In the genomic region with DNA sequence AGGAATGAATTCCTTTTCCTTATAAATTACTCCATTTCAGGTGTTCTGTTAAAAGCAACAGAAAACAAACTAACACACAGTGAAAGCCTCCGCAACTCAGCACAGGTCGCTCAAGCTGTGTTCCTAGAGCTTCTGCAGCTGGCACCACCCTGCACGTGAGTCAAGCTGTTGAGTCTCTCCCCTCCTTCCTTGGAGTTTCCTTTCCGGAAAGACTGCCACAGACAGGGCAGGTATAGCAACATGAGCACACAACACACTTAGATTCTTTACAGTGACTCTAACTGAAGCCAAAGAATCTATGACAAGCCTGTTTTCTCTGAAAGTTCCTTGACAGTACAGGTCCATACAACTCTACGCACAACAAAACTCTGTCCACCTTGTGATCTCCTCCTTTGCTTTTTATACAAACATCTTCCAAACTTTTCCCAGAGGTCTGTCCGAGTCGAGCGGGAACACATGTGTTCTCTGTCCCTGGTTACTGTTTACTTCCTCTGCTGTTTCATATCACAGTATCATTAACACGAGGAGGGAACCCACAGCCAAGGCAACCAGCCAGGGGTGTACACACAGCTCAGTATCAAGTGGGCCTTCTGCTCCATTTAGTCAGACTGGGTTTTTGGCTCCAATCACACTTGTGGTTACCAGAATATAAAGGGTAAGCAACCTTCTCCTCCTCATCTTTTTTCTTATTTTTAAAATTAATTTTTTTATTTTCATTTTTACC, we compare ENCODE assay signal across 23 cellular contexts. TPM values are rescaled to one million over a fixed set of nuclear protein-coding genes. Genes with fewer than 3 reads are reported as not detected.
A peak's percentile ranks its signal among the peaks of the same experiment; 100 is the strongest.
DNase-seq lines count a peak whose midpoint lies in the region; ATAC-seq, FAIRE-seq and TF ChIP-seq lines count a peak whose summit lies in the region.
"Had no signal": no experiment of that assay in that cellular context is flagged by ENCODE, and none has a peak within 500 bp of the region (broad histone marks: within the 10 kb centered on the region; RNA-seq: fewer than 3 reads in every experiment).

No MANE protein-coding gene starts in this region.

- H3K79me1 ChIP-seq in H1 (ENCODE audit: low read depth, low read length) = no peaks in the 10 kb centered on the region

- no peak overlapping the region for H4K91ac ChIP-seq in H1 (replicated peaks; ENCODE audit: insufficient read length, low read length)

- no peak overlapping the region for H2AK5ac ChIP-seq in H1 (ENCODE audit: low read depth, low read length)

- intact Hi-C loops in Right ventricle myocardium inferior (cut with DNase I) = no loop called here
- intact Hi-C loops in heart left ventricle (cut with DNase I) = no loop called here
- intact Hi-C loops in testis (cut with DNase I; ENCODE audit: low total_unique reads) = no loop called here

- H3K4me3 ChIP-seq in heart left ventricle (no peak overlapping the region), H1 (ENCODE audit: extremely low read depth in 1 of 4, insufficient read depth in 2 of 4, low read depth in 3 of 4, low read length in 4 of 4) (no peak overlapping the region), lung (no peak overlapping the region), upper lobe of left lung (no peak overlapping the region), testis (no peak overlapping the region)
- H3K4me3 ChIP-seq: A549, BLaER1, dorsolateral prefrontal cortex, left ventricle myocardium inferior, ovary had no signal

- H4K8ac ChIP-seq in H1 (ENCODE audit: extremely low read depth, insufficient read depth, low read length) = no peak overlapping the region

- no peaks in the 10 kb centered on the region for H3K27me3 ChIP-seq in heart left ventricle
- no peaks in the 10 kb centered on the region for H3K27me3 ChIP-seq in H1 (replicated peaks in 1 of 4; ENCODE audit: control insufficient read depth in 3 of 4, extremely low read depth in 1 of 4, insufficient read depth in 3 of 4, low read length in 3 of 4)
- H3K27me3 ChIP-seq in lung (ENCODE audit: control insufficient read depth, insufficient read depth) = no peaks in the 10 kb centered on the region
- no peaks in the 10 kb centered on the region for H3K27me3 ChIP-seq in upper lobe of left lung
- no peaks in the 10 kb centered on the region for H3K27me3 ChIP-seq in testis
- H3K27me3 ChIP-seq: BLaER1, dorsolateral prefrontal cortex, ovary had no signal

- no peak for TF ChIP-seq RAD21 in H1 (IDR thresholded peaks at IDR 0.05 in 1 of 2, conservative IDR thresholded peaks at IDR 0.05 in 1 of 2; ENCODE audit: low read depth in 2 of 2, low read length in 2 of 2)

- H2AFZ ChIP-seq in H1 (ENCODE audit: low read length) = peak overlapping the region; percentile 35

- H3K27ac ChIP-seq in heart left ventricle (no peak overlapping the region), H1 (ENCODE audit: low read depth, low read length) (no peak overlapping the region), lung (ENCODE audit: low read depth in 1 of 2, low read length in 1 of 2) (peak overlapping the region in 1 of 2 donors; percentile 35), upper lobe of left lung (peak overlapping the region in 3 of 4 donors; percentile 4 to 50 (median 37)), testis (no peak overlapping the region)
- H3K27ac ChIP-seq: A549, BLaER1, dorsolateral prefrontal cortex, epithelial cell of prostate, left ventricle myocardium inferior, ovary had no signal

- peak; percentile 42 for ATAC-seq in Right ventricle myocardium inferior
- no peak for ATAC-seq in heart left ventricle
- peak; percentile 75 for ATAC-seq in lung (ENCODE audit: insufficient read depth, low FRiP score)
- peak; percentile 76 to 91 for ATAC-seq in upper lobe of left lung (ENCODE audit: low FRiP score in 2 of 2)
- ATAC-seq: A549; HepG2; stimulated activated naive CD8-positive, alpha-beta T cell treated with anti-CD3 and anti-CD28 coated beads, Interleukin-15, amount 100 ng/mL, for 72 hours had no signal

- H3K9ac ChIP-seq in H1 (replicated peaks in 1 of 4; ENCODE audit: extremely low read depth in 1 of 4, low read depth in 3 of 4, low read length in 3 of 4) = no peak overlapping the region
- H3K9ac ChIP-seq: BLaER1 had no signal

- POLR2A ChIA-PET in H1 (lab: Charles Lee; ENCODE audit: partially characterized antibody) = no interaction called here

- H2BK5ac ChIP-seq in H1 (ENCODE audit: low read depth, low read length) = no peak overlapping the region; the same call in 1 of the 2 replicates

- no peaks in the 10 kb centered on the region for H3K23me2 ChIP-seq in H1 (ENCODE audit: low read depth, low read length)

- H3K9me3 ChIP-seq in heart left ventricle (no peaks in the 10 kb centered on the region), H1 (ENCODE audit: insufficient read depth in 2 of 2, low read depth in 1 of 2, low read length in 1 of 2) (0 out of 4 replicates have a peak, but pooled peaks cover 0 to 3% of the 10 kb centered on the region in 2 experiments), lung (ENCODE audit: control insufficient read depth in 2 of 2, insufficient read depth in 1 of 2, low read length in 1 of 2) (no peaks in the 10 kb centered on the region), upper lobe of left lung (no peaks in the 10 kb centered on the region), testis (no peaks in the 10 kb centered on the region)
- H3K9me3 ChIP-seq: A549, BLaER1, ovary had no signal

- no peak overlapping the region for H3K23ac ChIP-seq in H1 (ENCODE audit: insufficient read length)

- no peak for FAIRE-seq in H1 (lab: Jason Lieb, UNC)
- FAIRE-seq: A549, GM12892, HepG2 had no signal

- H3K36me3 ChIP-seq in heart left ventricle = no peaks in the 10 kb centered on the region
- no peaks in the 10 kb centered on the region for H3K36me3 ChIP-seq in H1 (ENCODE audit: control insufficient read depth in 2 of 4, insufficient read depth in 4 of 4, low read length in 3 of 4)
- no peaks in the 10 kb centered on the region for H3K36me3 ChIP-seq in lung (ENCODE audit: control insufficient read depth in 2 of 2, insufficient read depth in 2 of 2, low read length in 2 of 2)
- H3K36me3 ChIP-seq in upper lobe of left lung = no peaks in the 10 kb centered on the region
- H3K36me3 ChIP-seq in testis (ENCODE audit: low read depth, missing control alignments) = no peaks in the 10 kb centered on the region
- H3K36me3 ChIP-seq: BLaER1, left ventricle myocardium inferior, ovary had no signal

- 69 to 76% (median 74%) methylated on average over 9 of the region's 9 CpGs for WGBS in heart left ventricle, 4 donors
- 90% methylated on average over 9 of the region's 9 CpGs; no CpG with 5 or more reads in 1 of the 2 experiments for WGBS in H1 (ENCODE audit: extremely low coverage in 1 of 2, insufficient coverage in 1 of 2, insufficient read length in 1 of 2, insufficient replicate concordance in 2 of 2, low coverage in 1 of 2, low lambda C conversion rate in 2 of 2, missing lambda C conversion rate in 1 of 2), 2 experiments
- 62 to 78% methylated on average over 9 of the region's 9 CpGs for WGBS in lung, 2 donors
- WGBS in upper lobe of left lung, 2 donors = 48 to 56% methylated on average over 9 of the region's 9 CpGs
- 72 to 83% methylated on average over 9 of the region's 9 CpGs for WGBS in testis, 2 donors

- no peak overlapping the region for H3K4me2 ChIP-seq in H1 (ENCODE audit: insufficient read depth in 1 of 2, low read depth in 2 of 2, low read length in 2 of 2)
- H3K4me2 ChIP-seq: A549, BLaER1 had no signal

- no peak overlapping the region for H2BK15ac ChIP-seq in H1 (ENCODE audit: low read length)

- no peaks in the 10 kb centered on the region for H4K20me1 ChIP-seq in H1 (replicated peaks in 1 of 2; ENCODE audit: control insufficient read depth in 1 of 2, insufficient read depth in 2 of 2, low read length in 2 of 2)
- H4K20me1 ChIP-seq: BLaER1 had no signal

- no peak overlapping the region for H3K4ac ChIP-seq in H1 (replicated peaks; ENCODE audit: insufficient read length, low read depth, low read length)

- DNase-seq in Right ventricle myocardium inferior (ENCODE audit: missing footprints) (no peak), heart left ventricle (no peak), H1 (ENCODE audit: low read depth in 1 of 2, low spot score in 2 of 2) (no peak), lung (ENCODE audit: low spot score) (peak; percentile 65), upper lobe of left lung (peak in 1 of 2 donors; percentile 83), NCI-H524 (lab: John Stamatoyannopoulos, UW) (no peak), NCI-H774 (lab: John Stamatoyannopoulos, UW) (no peak), testis (no peak)
- DNase-seq: activated gamma-delta T cell treated with Interleukin-2 at 50 U/mL for 16 hours; central memory CD4-positive, alpha-beta T cell; dorsolateral prefrontal cortex; HCEC 1CT; left ventricle myocardium inferior; NCI-H146; NCI-H446; ovary; stimulated activated CD4-positive, alpha-beta T cell treated with anti-CD3 and anti-CD28 coated beads, Interleukin-2, amount 100 ng/mL, for 24 hours; stimulated activated naive CD8-positive, alpha-beta T cell treated with anti-CD3 and anti-CD28 coated beads, Interleukin-15, amount 100 ng/mL, for 72 hours had no signal

- no peak overlapping the region for H2BK120ac ChIP-seq in H1 (replicated peaks; ENCODE audit: low read depth, low read length)

- no peaks in the 10 kb centered on the region for H3K79me2 ChIP-seq in H1 (ENCODE audit: control insufficient read depth in 1 of 2, insufficient read depth in 2 of 2, low read length in 2 of 2)

- no peak for TF ChIP-seq CTCF in heart left ventricle (IDR thresholded peaks at IDR 0.05)
- no peak for TF ChIP-seq CTCF in H1 (IDR thresholded peaks at IDR 0.05; ENCODE audit: control extremely low read depth in 1 of 3, insufficient read depth in 1 of 3, low read depth in 1 of 3, low read length in 3 of 3)
- TF ChIP-seq CTCF in lung (IDR thresholded peaks at IDR 0.05; ENCODE audit: control extremely low read depth, extremely low read depth) = no peak
- TF ChIP-seq CTCF in upper lobe of left lung (IDR thresholded peaks at IDR 0.05) = no peak
- no peak for TF ChIP-seq CTCF in testis (IDR thresholded peaks at IDR 0.05)

- TF ChIP-seq POLR2A in heart left ventricle (IDR thresholded peaks at IDR 0.05) = no peak
- TF ChIP-seq POLR2A in H1 (IDR thresholded peaks at IDR 0.05; ENCODE audit: control extremely low read depth in 1 of 2, low read depth in 2 of 2, low read length in 2 of 2) = no peak
- TF ChIP-seq POLR2A in upper lobe of left lung (IDR thresholded peaks at IDR 0.05) = no peak
- TF ChIP-seq POLR2A in testis (IDR thresholded peaks at IDR 0.05) = no peak

- CTCF ChIA-PET in H1 (lab: Charles Lee; ENCODE audit: partially characterized antibody) = interaction anchor here (0.6 to 2.2 kb wide), 4 partner anchors 10 to 188 kb away, joined by 3 to 16 read pairs (median 3); no protein-coding TSS in a partner anchor

- TF ChIP-seq EP300 in H1 (IDR thresholded peaks at IDR 0.05; ENCODE audit: borderline replicate concordance in 1 of 2, low read depth in 2 of 2, low read length in 2 of 2) (no peak), upper lobe of left lung (IDR thresholded peaks at IDR 0.05) (no peak)

- no peak overlapping the region for H3K56ac ChIP-seq in H1 (replicated peaks; ENCODE audit: insufficient read length, low read depth, low read length)

- H2BK12ac ChIP-seq in H1 (ENCODE audit: low read depth, low read length) = peak overlapping the region; percentile 68; the same call in 1 of the 2 replicates

- H3K4me1 ChIP-seq in heart left ventricle (no peaks in the 10 kb centered on the region), H1 (replicated peaks in 1 of 4; ENCODE audit: control insufficient read depth in 3 of 4, insufficient read depth in 4 of 4, low read length in 3 of 4) (peaks cover 0 to 6% (median 1%) of the 10 kb centered on the region in 4 experiments; a peak in 1 of 7 replicates), lung (ENCODE audit: control insufficient read depth in 2 of 2, insufficient read depth in 2 of 2, low read length in 2 of 2) (peaks cover 0 to 3% of the 10 kb centered on the region in 2 donors), upper lobe of left lung (peaks cover 0 to 5% (median 0%) of the 10 kb centered on the region in 4 donors), testis (no peaks in the 10 kb centered on the region)
- H3K4me1 ChIP-seq: A549, BLaER1, left ventricle myocardium inferior had no signal

- no peak overlapping the region for H3K18ac ChIP-seq in H1 (ENCODE audit: extremely low read depth, low read length)

- H3K14ac ChIP-seq in H1 (ENCODE audit: insufficient read length) = no peak overlapping the region

- 0 out of 2 replicates have a peak overlapping the region, but pooled peaks have one; percentile 2 for H2BK20ac ChIP-seq in H1 (ENCODE audit: low read length)

- no peak overlapping the region for H4K5ac ChIP-seq in H1 (ENCODE audit: insufficient read length, low read depth, low read length)

RNA-seq across cellular contexts. Expression of a gene that starts 38.7 kb away (rescaled TPM):
- 21.2 TPM for total RNA-seq in Right ventricle myocardium inferior
- total RNA-seq in heart left ventricle = 10 to 100 TPM; 18.7 to 34.2 (median 23.1) TPM
- 10 to 100 TPM in 1 of 2 donors, 1 to 10 TPM in 1; 8.2 to 22.4 TPM for polyA plus RNA-seq in heart left ventricle
- total RNA-seq in H1 (2021; fragmentation: NEBNext Ultra II Directional; extraction: Animal tissue kit (Norgen Biotek cat#: 25700)) = 105 and 110 TPM in 2 replicates
- 36.1 and 54.0 TPM in 2 replicates for polyA plus RNA-seq in H1 (2011; rRNA removed)
- 48.2 TPM for polyA plus RNA-seq in H1 (2011; cell fraction: cytosol; rRNA removed)
- 38.4 TPM for polyA plus RNA-seq in H1 (2011; cell fraction: nucleus; rRNA removed)
- 43.5 to 72.3 TPM (median 47.2 TPM) in 4 replicates for polyA plus RNA-seq in H1 (2012, experiment 1 of 2)
- 13.5 TPM for polyA plus RNA-seq in H1 (2012, experiment 2 of 2)
- 41.5 TPM for polyA plus RNA-seq in H1 (2013, experiment 1 of 2)
- 43.0 TPM for polyA plus RNA-seq in H1 (2013, experiment 2 of 2)
- polyA minus RNA-seq in H1 (2011; rRNA and poly(A)+ RNA removed) = 92.4 and 110 TPM in 2 replicates
- polyA minus RNA-seq in H1 (2011; cell fraction: cytosol; rRNA and poly(A)+ RNA removed) = 57.2 TPM
- 71.3 TPM for polyA minus RNA-seq in H1 (2011; cell fraction: nucleus; rRNA and poly(A)+ RNA removed)
- 100 to 1,000 TPM in 1 of 2 donors, 10 to 100 TPM in 1; 50.0 to 142 TPM for total RNA-seq in lung
- 10 to 100 TPM; 17.1 to 20.1 TPM for polyA plus RNA-seq in lung
- 100 to 1,000 TPM in 1 of 6 donors, 10 to 100 TPM in 5; 40.4 to 103 (median 54.5) TPM for total RNA-seq in upper lobe of left lung
- total RNA-seq in testis = 10 to 100 TPM; 70.0 to 72.7 TPM
- 114 TPM for polyA plus RNA-seq in testis (ENCODE audit: insufficient read depth, low read depth, low replicate concordance)

Comparison
In these comparisons a context has a peak if more than half of its experiments do, and no peak if none do; other contexts are left out.
1. ATAC-seq: peak in Right ventricle myocardium inferior (single experiment), lung (single experiment) and upper lobe of left lung (2 of 2); none in heart left ventricle (0 of 4).
2. H3K27ac ChIP-seq: peak in upper lobe of left lung (3 of 4); none in heart left ventricle (0 of 12), H1 (single experiment) and testis (0 of 2).